ENCODE assay signal across 8 cellular contexts in genomic region chr1:181083842-181084605, GRCh38. TPM values are rescaled to one million over a fixed set of nuclear protein-coding genes. Genes with fewer than 3 reads are reported as not detected.
DNase-seq lines count a peak whose midpoint lies in the region; ATAC-seq, FAIRE-seq and TF ChIP-seq lines count a peak whose summit lies in the region.

No MANE protein-coding gene starts in this region.

- no peak for FAIRE-seq in small intestine (lab: Jason Lieb, UNC)

- peaks cover 3% of the 10 kb centered on the region for H3K36me3 Mint-ChIP-seq in activated T-cell treated with anti-CD3 and anti-CD28 coated beads, Interleukin-2, amount 50 U/mL, for 24 hours (ENCODE audit: low read depth)

- H3K4me3 ChIP-seq in fibroblast of villous mesenchyme (ENCODE audit: low read depth, low read length) (no peak overlapping the region), small intestine (ENCODE audit: low read depth in 1 of 2, low read length in 2 of 2) (no peak overlapping the region)

- H3K27me3 ChIP-seq in small intestine (ENCODE audit: control insufficient read depth in 2 of 2, insufficient read depth in 2 of 2, low read length in 2 of 2): no peaks in the 10 kb centered on the region

- WGBS in small intestine, 3 donors: 8 to 26% (median 26%) methylated on average over 6 of the region's 6 CpGs

- TF ChIP-seq CTCF in AG09319 (IDR thresholded peaks at IDR 0.05; ENCODE audit: low read depth, low read length): peak; percentile 49
- peak; percentile 79 for TF ChIP-seq CTCF in GM12873 (IDR thresholded peaks at IDR 0.05; ENCODE audit: insufficient read depth, low read depth, low read length, missing control alignments)
- TF ChIP-seq CTCF in fibroblast of villous mesenchyme (IDR thresholded peaks at IDR 0.05; ENCODE audit: insufficient read depth, low read depth, low read length): peak; percentile 69

- no peak overlapping the region for H3K27ac Mint-ChIP-seq in activated T-cell treated with anti-CD3 and anti-CD28 coated beads, Interleukin-2, amount 50 U/mL, for 24 hours

- peaks cover 34% of the 10 kb centered on the region for H3K4me1 Mint-ChIP-seq in activated T-cell treated with anti-CD3 and anti-CD28 coated beads, Interleukin-2, amount 50 U/mL, for 24 hours (ENCODE audit: low read depth)

- H3K27ac ChIP-seq in small intestine (ENCODE audit: low read depth in 1 of 2, low read length in 1 of 2): no peak overlapping the region

- H3K9me3 Mint-ChIP-seq in activated T-cell treated with anti-CD3 and anti-CD28 coated beads, Interleukin-2, amount 50 U/mL, for 24 hours: no peaks in the 10 kb centered on the region

- DNase-seq in AG09319 (ENCODE audit: extremely low read depth, low read depth): no peak
- DNase-seq in NCI-H82 treated with DMSO at 0.1 percent for 48 hours (lab: John Stamatoyannopoulos, UW; ENCODE audit: unreplicated experiment): peak; percentile 97
- peak; percentile 60 for DNase-seq in activated T-cell treated with anti-CD3 and anti-CD28 coated beads, Interleukin-2, amount 50 U/mL, for 24 hours
- peak; percentile 77 for DNase-seq in fibroblast of villous mesenchyme (ENCODE audit: low read depth)
- DNase-seq in small intestine: peak; percentile 78

- peak; percentile 34 for ATAC-seq in HG03064 (IDR thresholded peaks at IDR 0.05; ENCODE audit: low read depth, unreplicated experiment)
- ATAC-seq in GM19324 (IDR thresholded peaks at IDR 0.05; ENCODE audit: low FRiP score, unreplicated experiment): no peak

- H3K4me1 ChIP-seq in small intestine (ENCODE audit: control insufficient read depth in 2 of 2, insufficient read depth in 1 of 2, low read depth in 1 of 2, low read length in 1 of 2): no peaks in the 10 kb centered on the region

- peaks cover 6% of the 10 kb centered on the region for H3K27me3 Mint-ChIP-seq in activated T-cell treated with anti-CD3 and anti-CD28 coated beads, Interleukin-2, amount 50 U/mL, for 24 hours

- no peak overlapping the region for H3K4me3 Mint-ChIP-seq in activated T-cell treated with anti-CD3 and anti-CD28 coated beads, Interleukin-2, amount 50 U/mL, for 24 hours

- H3K36me3 ChIP-seq in small intestine (ENCODE audit: control insufficient read depth in 2 of 2, insufficient read depth in 2 of 2, low read length in 2 of 2): no peaks in the 10 kb centered on the region

- no peaks in the 10 kb centered on the region for H3K9me3 ChIP-seq in small intestine (ENCODE audit: control insufficient read depth, low read depth)

RNA-seq across cellular contexts. Expression of gene IER5, which starts 4.5 kb away (rescaled TPM):
- total RNA-seq in fibroblast of villous mesenchyme: 31.2 and 45.3 TPM in 2 replicates
- polyA plus RNA-seq in small intestine: 1 to 10 TPM; 4.5 to 7.4 (median 5.1) TPM

RNA-seq across cellular contexts. Expression of gene MR1, which starts 50.2 kb away (rescaled TPM):
- total RNA-seq in fibroblast of villous mesenchyme: 17.1 and 35.8 TPM in 2 replicates
- polyA plus RNA-seq in small intestine: 1 to 10 TPM; 1.1 to 7.0 (median 2.2) TPM
